ENCODE assay signal across 18 cellular contexts in genomic region chr1:185393205-185393604, GRCh38.
DNase-seq lines count a peak whose midpoint lies in the region; ATAC-seq and TF ChIP-seq lines count a peak whose summit lies in the region.
"Had no signal": no experiment of that assay in that cellular context is flagged by ENCODE, and none has a peak within 500 bp of the region (broad histone marks: within the 10 kb centered on the region; RNA-seq: fewer than 3 reads in every experiment).

No MANE protein-coding gene starts in this region.

- peak overlapping the region in 2 of 3 experiments; percentile 35 to 67 for H3K27ac Mint-ChIP-seq in nephron
- H3K27ac Mint-ChIP-seq: CD8-positive, alpha-beta T cell had no signal

- H3K36me3 Mint-ChIP-seq in nephron (ENCODE audit: low read depth): no peaks in the 10 kb centered on the region
- H3K36me3 Mint-ChIP-seq: CD8-positive, alpha-beta T cell had no signal

- H3K36me3 ChIP-seq in RWPE2 (ENCODE audit: low read depth) (no peaks in the 10 kb centered on the region), vagina (no peaks in the 10 kb centered on the region), stomach (no peaks in the 10 kb centered on the region)
- H3K36me3 ChIP-seq: BLaER1 had no signal

- no peak overlapping the region for H3K4me3 Mint-ChIP-seq in nephron
- H3K4me3 Mint-ChIP-seq: CD8-positive, alpha-beta T cell had no signal

- intact Hi-C loops in vagina (cut with DNase I): no loop called here
- intact Hi-C loops in stomach (cut with DNase I; ENCODE audit: low total_unique reads): no loop called here

- H3K27me3 Mint-ChIP-seq in nephron (ENCODE audit: low read depth): no peaks in the 10 kb centered on the region

- H3K4me1 ChIP-seq in RWPE2 (ENCODE audit: insufficient read depth, poor library complexity, severe bottlenecking) (peaks cover 20% of the 10 kb centered on the region), vagina (no peaks in the 10 kb centered on the region), stomach (no peaks in the 10 kb centered on the region)
- H3K4me1 ChIP-seq: BLaER1 had no signal

- WGBS in stomach, 5 donors: 81 to 89% (median 84%) methylated on average over 4 of the region's 4 CpGs

- no peaks in the 10 kb centered on the region for H3K4me1 Mint-ChIP-seq in nephron

- H3K27ac ChIP-seq in RWPE2 (ENCODE audit: poor library complexity, severe bottlenecking) (peak overlapping the region; percentile 40), vagina (peak overlapping the region; percentile 64), stomach (peak overlapping the region in 1 of 5 donors; percentile 55)
- H3K27ac ChIP-seq: BLaER1, KMS-11 had no signal

- TF ChIP-seq EP300 in stomach (IDR thresholded peaks at IDR 0.05): no peak

- ATAC-seq in RWPE2 (ENCODE audit: low read depth) (0 out of 3 replicates have a peak, but pooled peaks have one; percentile 42), GM19467 (IDR thresholded peaks at IDR 0.05; ENCODE audit: unreplicated experiment) (no peak)
- ATAC-seq: CD8-positive, alpha-beta T cell; HCT116 had no signal

- no peaks in the 10 kb centered on the region for H3K9me3 ChIP-seq in RWPE2 (ENCODE audit: severe bottlenecking)
- H3K9me3 ChIP-seq in vagina: no peaks in the 10 kb centered on the region
- no peaks in the 10 kb centered on the region for H3K9me3 ChIP-seq in stomach
- H3K9me3 ChIP-seq: BLaER1 had no signal

- no peaks in the 10 kb centered on the region for H3K9me3 Mint-ChIP-seq in nephron
- H3K9me3 Mint-ChIP-seq: CD8-positive, alpha-beta T cell had no signal

- no peak overlapping the region for H3K4me3 ChIP-seq in RWPE2 (ENCODE audit: severe bottlenecking)
- H3K4me3 ChIP-seq in epithelial cell of esophagus (ENCODE audit: low read length): no peak overlapping the region
- no peak overlapping the region for H3K4me3 ChIP-seq in vagina
- H3K4me3 ChIP-seq in stomach: no peak overlapping the region
- H3K4me3 ChIP-seq: BLaER1 had no signal

- H3K27me3 ChIP-seq in RWPE2 (ENCODE audit: insufficient read depth, poor library complexity, severe bottlenecking) (no peaks in the 10 kb centered on the region), vagina (no peaks in the 10 kb centered on the region), stomach (no peaks in the 10 kb centered on the region)
- H3K27me3 ChIP-seq: BLaER1 had no signal

- TF ChIP-seq CTCF in RWPE2 (IDR thresholded peaks at IDR 0.05; ENCODE audit: poor library complexity, severe bottlenecking): no peak
- TF ChIP-seq CTCF in epithelial cell of esophagus (IDR thresholded peaks at IDR 0.05; ENCODE audit: insufficient read depth, low read depth, low read length, missing control alignments): no peak
- no peak for TF ChIP-seq CTCF in nephron (IDR thresholded peaks at IDR 0.05; ENCODE audit: unreplicated experiment in 3 of 3)
- no peak for TF ChIP-seq CTCF in vagina (IDR thresholded peaks at IDR 0.05)
- no peak for TF ChIP-seq CTCF in stomach (IDR thresholded peaks at IDR 0.05)

- TF ChIP-seq POLR2A in vagina (IDR thresholded peaks at IDR 0.05): no peak
- TF ChIP-seq POLR2A in stomach (IDR thresholded peaks at IDR 0.05): no peak

- no peak for DNase-seq in RWPE2 (ENCODE audit: low spot score)
- peak; percentile 62 for DNase-seq in epithelial cell of esophagus (ENCODE audit: low read depth)
- no peak for DNase-seq in vagina (ENCODE audit: extremely low spot score in 2 of 2)
- DNase-seq in NCI-H2171 (lab: John Stamatoyannopoulos, UW): no peak
- DNase-seq in stomach: no peak
- DNase-seq: CD8-positive, alpha-beta T cell; DMS153; NCI-H1105 treated with DMSO at 0.1 percent for 48 hours; NCI-H2029 treated with DMSO at 0.1 percent for 48 hours; NCI-H446 treated with DMSO at 0.1 percent for 48 hours; OCI-M1; Right ventricle myocardium superior; SW 1271 had no signal
